Comparison of ENCODE assay signal across 31 cellular contexts in genomic region chr10:7477538-7478334, GRCh38.
DNase-seq lines count a peak whose midpoint lies in the region; ATAC-seq, FAIRE-seq and TF ChIP-seq lines count a peak whose summit lies in the region.
"Had no signal": no experiment of that assay in that cellular context is flagged by ENCODE, and none has a peak within 500 bp of the region (broad histone marks: within the 10 kb centered on the region; RNA-seq: fewer than 3 reads in every experiment).

No MANE protein-coding gene starts in this region.

- CTCF ChIA-PET in CD8-positive, alpha-beta T cell (lab: Charles Lee): interaction anchor here (1.0 kb wide), 1 partner anchor 206 kb away, joined by 3 read pairs; no protein-coding TSS in a partner anchor

- H3K36me3 ChIP-seq in CD8-positive, alpha-beta T cell (ENCODE audit: insufficient read depth, low read length): no peaks in the 10 kb centered on the region
- peaks cover 2% of the 10 kb centered on the region for H3K36me3 ChIP-seq in OCI-LY3 (replicated peaks; ENCODE audit: low read depth, low read length)
- no peaks in the 10 kb centered on the region for H3K36me3 ChIP-seq in suprapubic skin
- H3K36me3 ChIP-seq: gastroesophageal sphincter, sigmoid colon had no signal

- no peaks in the 10 kb centered on the region for H4K20me1 ChIP-seq in OCI-LY3 (ENCODE audit: insufficient read depth, low read length)

- no peaks in the 10 kb centered on the region for H3K36me3 Mint-ChIP-seq in CD8-positive, alpha-beta T cell
- H3K36me3 Mint-ChIP-seq: CD4-positive, alpha-beta memory T cell had no signal

- H3K79me2 ChIP-seq in OCI-LY3 (ENCODE audit: low read length): no peaks in the 10 kb centered on the region

- FAIRE-seq in GM19239 (lab: Jason Lieb, UNC): peak; percentile 96
- FAIRE-seq: endothelial cell of umbilical vein, G401.6, HepG2 had no signal

- no peak overlapping the region for H3K27ac ChIP-seq in CD8-positive, alpha-beta T cell (ENCODE audit: low read depth, low read length)
- H3K27ac ChIP-seq in OCI-LY3 (ENCODE audit: low read length) (peak overlapping the region; percentile 100), suprapubic skin (no peak overlapping the region)
- H3K27ac ChIP-seq: gastroesophageal sphincter, sigmoid colon, VCaP had no signal

- no peak overlapping the region for H3K4me3 ChIP-seq in CD8-positive, alpha-beta T cell (ENCODE audit: low read depth, low read length)
- H3K4me3 ChIP-seq in OCI-LY3 (ENCODE audit: low read length) (no peak overlapping the region), suprapubic skin (no peak overlapping the region)
- H3K4me3 ChIP-seq: gastroesophageal sphincter, sigmoid colon had no signal

- H3K4me2 ChIP-seq in OCI-LY3 (ENCODE audit: low read length): peak overlapping the region; percentile 63

- peaks cover 48% of the 10 kb centered on the region for H3K4me1 ChIP-seq in CD8-positive, alpha-beta T cell (ENCODE audit: insufficient read depth, low read length)
- H3K4me1 ChIP-seq in OCI-LY3 (ENCODE audit: low read length) (peaks cover 94% of the 10 kb centered on the region), suprapubic skin (peaks cover 6% of the 10 kb centered on the region)

- WGBS in suprapubic skin: 94% methylated on average over 10 of the region's 10 CpGs

- no peak for TF ChIP-seq POLR2A in suprapubic skin (IDR thresholded peaks at IDR 0.05)

- H3K27me3 Mint-ChIP-seq in CD8-positive, alpha-beta T cell (ENCODE audit: low read depth): no peaks in the 10 kb centered on the region
- H3K27me3 Mint-ChIP-seq: activated naive CD8-positive, alpha-beta T cell treated with anti-CD3 and anti-CD28 coated beads, Interleukin-2, amount 50 U/mL, for 24 hours; CD4-positive, alpha-beta memory T cell had no signal

- H3K9me3 ChIP-seq in CD8-positive, alpha-beta T cell (ENCODE audit: low read length): no peaks in the 10 kb centered on the region
- H3K9me3 ChIP-seq in OCI-LY3 (ENCODE audit: insufficient read depth, low read length): 0 out of 2 replicates have a peak, but pooled peaks cover 6% of the 10 kb centered on the region
- no peaks in the 10 kb centered on the region for H3K9me3 ChIP-seq in suprapubic skin
- H3K9me3 ChIP-seq: gastroesophageal sphincter had no signal

- no peak for TF ChIP-seq CTCF in CD8-positive, alpha-beta T cell (IDR thresholded peaks at IDR 0.05)
- TF ChIP-seq CTCF in OCI-LY3 (IDR thresholded peaks at IDR 0.05; ENCODE audit: low read depth, low read length) (no peak), suprapubic skin (IDR thresholded peaks at IDR 0.05) (no peak)

- H3K4me3 Mint-ChIP-seq in CD8-positive, alpha-beta T cell: no peak overlapping the region
- H3K4me3 Mint-ChIP-seq: activated naive CD8-positive, alpha-beta T cell treated with anti-CD3 and anti-CD28 coated beads, Interleukin-2, amount 50 U/mL, for 24 hours; activated T-cell treated with anti-CD3 and anti-CD28 coated beads, Interleukin-2, amount 50 U/mL, for 4 hours had no signal

- no peak for ATAC-seq in CD8-positive, alpha-beta T cell
- no peak for ATAC-seq in HG03521 (IDR thresholded peaks at IDR 0.05; ENCODE audit: unreplicated experiment)
- ATAC-seq: activated naive CD8-positive, alpha-beta T cell treated with anti-CD3 and anti-CD28 coated beads, Interleukin-2, amount 50 U/mL, for 24 hours; activated T-cell treated with anti-CD3 and anti-CD28 coated beads, Interleukin-2, amount 50 U/mL, for 4 hours; gastroesophageal sphincter; HCT116; HepG2; left colon had no signal

- H3K27ac Mint-ChIP-seq in CD8-positive, alpha-beta T cell: peak overlapping the region; percentile 79
- H3K27ac Mint-ChIP-seq: activated naive CD8-positive, alpha-beta T cell treated with anti-CD3 and anti-CD28 coated beads, Interleukin-2, amount 50 U/mL, for 24 hours; T-helper 2 cell treated with Interferon-gamma antibody and Interleukin-4, amounts not matched to agents 5 μg/mL and 100 μg/mL, for 36 hours had no signal

- peaks cover 57% of the 10 kb centered on the region for H3K4me1 Mint-ChIP-seq in CD8-positive, alpha-beta T cell (ENCODE audit: low read depth)

- H3K9ac ChIP-seq in OCI-LY3 (ENCODE audit: low read length): peak overlapping the region; percentile 75

- H2AFZ ChIP-seq in OCI-LY3 (ENCODE audit: low read depth, low read length): no peak overlapping the region; the same call in 1 of the 2 replicates

- no peak for TF ChIP-seq EP300 in suprapubic skin (IDR thresholded peaks at IDR 0.05)

- intact Hi-C loops in CD8-positive, alpha-beta T cell (cut with DNase I, micrococcal nuclease): no loop called here

- DNase-seq in CD8-positive, alpha-beta T cell: no peak
- no peak for DNase-seq in GM19239 (ENCODE audit: insufficient read length, low spot score)
- peak; percentile 29 for DNase-seq in germinal center (ENCODE audit: low spot score)
- no peak for DNase-seq in suprapubic skin (ENCODE audit: low spot score in 2 of 2)
- no peak for DNase-seq in SKM-1 (lab: John Stamatoyannopoulos, UW; ENCODE audit: unreplicated experiment)
- DNase-seq in GM19240 (ENCODE audit: insufficient read length, low spot score): no peak
- DNase-seq: activated CD4-positive, alpha-beta T cell treated with anti-CD3 and anti-CD28 coated beads for 48 hours; activated gamma-delta T cell treated with Interleukin-2 at 50 U/mL for 16 hours; activated naive CD8-positive, alpha-beta T cell treated with anti-CD3 and anti-CD28 coated beads, Interleukin-2, amount 50 U/mL, for 24 hours; activated T-cell treated with anti-CD3 and anti-CD28 coated beads, Interleukin-2, amount 50 U/mL, for 4 hours; CD4-positive, alpha-beta memory T cell; cerebellar nuclear complex; DMS153; hypothalamus; immature natural killer cell; left colon; NCI-H1105; NCI-H1930; NCI-H526; sigmoid colon; stimulated activated CD4-positive, alpha-beta T cell treated with anti-CD3 and anti-CD28 coated beads, Interleukin-4, amount 100 ng/mL, for 24 hours; stimulated activated naive CD4-positive, alpha-beta T cell had no signal

- POLR2A ChIA-PET in CD8-positive, alpha-beta T cell (lab: Charles Lee): interaction anchor here (0.6 to 1.0 kb wide), 2 partner anchors 30 to 31 kb away, joined by 3 to 5 read pairs; no protein-coding TSS in a partner anchor

- H3K27me3 ChIP-seq in CD8-positive, alpha-beta T cell (ENCODE audit: insufficient read depth, low read length): no peaks in the 10 kb centered on the region
- H3K27me3 ChIP-seq in OCI-LY3 (ENCODE audit: low read depth, low read length): no peaks in the 10 kb centered on the region
- peaks cover 9% of the 10 kb centered on the region for H3K27me3 ChIP-seq in suprapubic skin
- H3K27me3 ChIP-seq: sigmoid colon had no signal

- no peaks in the 10 kb centered on the region for H3K9me3 Mint-ChIP-seq in CD8-positive, alpha-beta T cell
- H3K9me3 Mint-ChIP-seq: activated naive CD8-positive, alpha-beta T cell treated with anti-CD3 and anti-CD28 coated beads, Interleukin-2, amount 50 U/mL, for 24 hours; activated T-cell treated with anti-CD3 and anti-CD28 coated beads, Interleukin-2, amount 50 U/mL, for 4 hours; CD4-positive, alpha-beta memory T cell; immature natural killer cell had no signal
